In genomic region chr14:50044040-50044651, GRCh38 we compare ENCODE assay signal across 1 cellular context.
TF ChIP-seq lines count a peak whose summit lies in the region.

No MANE protein-coding gene starts in this region.

TF ChIP-seq in WTC11, 78 proteins besides CTCF, POLR2A, EP300 and RAD21 (continued from another document):
- TF ChIP-seq ZNF138 (CRISPR knock-in tag; conservative IDR thresholded peaks at IDR 0.05): no peak
- TF ChIP-seq, protein P1, sequence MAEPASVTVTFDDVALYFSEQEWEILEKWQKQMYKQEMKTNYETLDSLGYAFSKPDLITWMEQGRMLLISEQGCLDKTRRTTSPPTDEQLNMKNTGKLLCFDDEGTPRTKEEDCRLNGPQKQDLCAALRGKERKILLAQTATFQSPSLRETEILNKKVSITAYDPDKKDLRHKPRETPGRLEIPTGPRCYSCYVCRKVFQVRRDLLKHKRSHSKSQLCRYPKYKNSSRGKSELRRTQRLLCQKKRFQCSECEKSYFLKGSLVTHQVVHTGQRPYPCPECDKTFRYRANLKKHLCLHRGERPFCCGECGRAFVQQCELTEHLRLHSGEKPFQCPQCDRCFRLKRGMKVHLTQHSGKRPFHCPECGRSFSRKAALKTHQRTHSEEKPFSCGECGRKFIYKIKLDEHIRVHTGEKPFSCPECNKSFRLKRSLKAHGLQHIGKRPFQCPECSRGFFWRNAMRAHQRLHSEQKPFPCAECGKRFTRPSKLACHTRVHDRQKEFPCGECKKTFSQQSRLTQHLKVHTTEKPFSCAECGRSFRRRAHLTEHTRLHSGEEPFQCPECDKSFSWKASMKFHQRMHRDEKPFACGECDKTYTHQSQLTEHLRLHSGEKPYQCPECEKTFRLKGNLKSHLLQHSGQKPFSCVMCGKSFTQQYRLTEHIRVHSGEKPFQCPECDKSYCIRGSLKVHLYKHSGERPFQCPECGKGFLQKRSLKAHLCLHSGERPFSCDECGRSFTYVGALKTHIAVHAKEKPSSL (CRISPR knock-in tag; conservative IDR thresholded peaks at IDR 0.05): no peak
